1 cellular context compared by ENCODE assay signal in genomic region chr2:152718909-152719645, GRCh38.
A peak's percentile ranks its signal among the peaks of the same experiment; 100 is the strongest.
TF ChIP-seq lines count a peak whose summit lies in the region.

No MANE protein-coding gene starts in this region.

TF ChIP-seq in HEK293, 187 proteins besides CTCF, POLR2A, EP300 and RAD21 (continued from another document):
- no peak; the same call in none of the 2 replicates for TF ChIP-seq ZEB2 (tag by site-specific recombination; IDR thresholded peaks at IDR 0.05)
- TF ChIP-seq ZBTB8A (tag by site-specific recombination; IDR thresholded peaks at IDR 0.05) = peak; percentile 63
- TF ChIP-seq ZNF302 (tag by site-specific recombination; IDR thresholded peaks at IDR 0.05; ENCODE audit: low read depth) = no peak
- no peak for TF ChIP-seq ZNF350 (tag by site-specific recombination; IDR thresholded peaks at IDR 0.05)
- TF ChIP-seq ZNF221 (tag by site-specific recombination; IDR thresholded peaks at IDR 0.05; ENCODE audit: borderline replicate concordance) = no peak
- TF ChIP-seq ZNF610 (tag by site-specific recombination; IDR thresholded peaks at IDR 0.05; ENCODE audit: borderline replicate concordance) = no peak
TF ChIP-seq in HEK293: peak in this region for 16.
